ENCODE assay signal across 28 cellular contexts in the genomic region with DNA sequence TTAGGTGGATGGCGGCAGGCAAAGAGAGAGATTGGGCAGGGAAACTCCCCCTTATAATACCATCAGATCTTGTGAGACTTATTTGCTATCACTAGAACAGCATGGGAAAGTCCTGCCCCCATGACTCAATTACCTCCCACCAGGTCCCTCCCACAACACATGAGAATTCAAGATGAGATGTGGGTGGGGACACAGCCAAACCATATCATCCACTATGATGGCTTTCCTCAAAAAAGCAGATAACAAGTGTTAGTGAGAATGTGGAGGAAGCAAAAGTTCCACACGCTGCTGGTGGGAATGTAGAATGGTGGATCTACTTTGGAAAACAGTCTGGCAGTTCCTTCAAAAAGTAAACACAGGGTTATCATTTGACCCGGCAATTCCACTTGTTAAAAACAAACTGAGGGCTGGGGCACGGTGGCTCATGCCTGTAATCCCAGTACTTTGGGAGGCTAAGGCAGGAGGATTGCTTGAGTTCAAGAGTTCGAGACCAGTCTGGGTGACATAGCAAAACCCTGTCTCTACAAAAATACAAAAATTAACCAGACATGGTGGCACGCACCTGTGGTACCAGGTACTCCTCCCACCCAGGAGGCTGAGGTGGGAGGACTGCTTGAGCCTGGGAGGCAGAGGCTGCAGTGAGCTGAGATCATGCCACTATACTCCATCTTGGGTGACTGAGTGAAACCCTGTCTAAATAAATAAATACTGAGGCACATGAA.
A peak's percentile ranks its signal among the peaks of the same experiment; 100 is the strongest.
DNase-seq lines count a peak whose midpoint lies in the region; ATAC-seq and TF ChIP-seq lines count a peak whose summit lies in the region.
"Had no signal": no experiment of that assay in that cellular context is flagged by ENCODE, and none has a peak within 500 bp of the region (broad histone marks: within the 10 kb centered on the region; RNA-seq: fewer than 3 reads in every experiment).

No MANE protein-coding gene starts in this region.

- H3K4me2 ChIP-seq in mesenchymal stem cell (ENCODE audit: low read length, poor library complexity, severe bottlenecking), result no peak overlapping the region

- H2BK12ac ChIP-seq in mesenchymal stem cell (ENCODE audit: low read length in 2 of 2), result no peak overlapping the region

- H3K4me3 Mint-ChIP-seq in activated T-cell treated with anti-CD3 and anti-CD28 coated beads, Interleukin-2, amount 50 U/mL, for 4 hours, result no peak overlapping the region
- H3K4me3 Mint-ChIP-seq in activated T-helper 17 cell treated with anti-CD3 and anti-CD28 coated beads, Interleukin-2, amount 50 U/mL, for 72 hours, result peak overlapping the region; percentile 5
- H3K4me3 Mint-ChIP-seq: central memory CD8-positive, alpha-beta T cell; immature natural killer cell; neural crest cell; T-helper 17 cell had no signal

- POLR2A ChIA-PET in HEK293 (lab: Yijun Ruan, JAX), result no interaction called here

- H3K27me3 ChIP-seq in mesenchymal stem cell (ENCODE audit: control insufficient read depth in 1 of 2, insufficient read depth in 1 of 2, low read length in 2 of 2) (no peaks in the 10 kb centered on the region), ascending aorta (no peaks in the 10 kb centered on the region)
- H3K27me3 ChIP-seq: dorsolateral prefrontal cortex had no signal

- H2BK5ac ChIP-seq in mesenchymal stem cell (ENCODE audit: low read depth, low read length, poor library complexity, severe bottlenecking), result no peak overlapping the region

- H3K27ac ChIP-seq in HEK293 (ENCODE audit: extremely low read depth, low read depth, low read length), result no peak overlapping the region
- H3K27ac ChIP-seq in mesenchymal stem cell (ENCODE audit: low read length, poor library complexity, severe bottlenecking), result no peak overlapping the region
- no peak overlapping the region for H3K27ac ChIP-seq in ascending aorta
- H3K27ac ChIP-seq: dorsolateral prefrontal cortex, WERI-Rb-1 had no signal

- no peak overlapping the region for H3K9ac ChIP-seq in mesenchymal stem cell (ENCODE audit: low read length)

- DNase-seq in activated T-cell treated with anti-CD3 and anti-CD28 coated beads, Interleukin-2, amount 50 U/mL, for 4 hours, result no peak
- DNase-seq in activated T-cell treated with anti-CD3 and anti-CD28 coated beads for 4 hours (no peak), mesenchymal stem cell (no peak), cortex of kidney (lab: John Stamatoyannopoulos, UW) (no peak), ascending aorta (ENCODE audit: low spot score in 2 of 2) (no peak)
- DNase-seq: anterior cingulate cortex; C1 segment of cervical spinal cord; DND-41; dorsolateral prefrontal cortex; foreskin melanocyte; immature natural killer cell; KBM-7; left ventricle myocardium superior; mucosa of descending colon; NCI-H146; NCI-H510A treated with DMSO at 0.1 percent for 48 hours; NK-92 treated with Interleukin-12 subunit alpha and Interleukin-12 subunit beta, amount 100 ng/mL, for 24 hours; T-helper 17 cell; WERI-Rb-1 had no signal

- H3K79me1 ChIP-seq in mesenchymal stem cell (replicated peaks; ENCODE audit: low read length, poor library complexity, severe bottlenecking), result no peaks in the 10 kb centered on the region

- intact Hi-C loops in ascending aorta (cut with DNase I), result no loop called here

- H3K23ac ChIP-seq in mesenchymal stem cell (ENCODE audit: low read length in 2 of 2), result no peak overlapping the region

- H3K9me3 ChIP-seq in HEK293 (ENCODE audit: control insufficient read depth, insufficient read depth, low read depth, low read length) (no peaks in the 10 kb centered on the region), mesenchymal stem cell (ENCODE audit: control insufficient read depth, low read length) (no peaks in the 10 kb centered on the region), ascending aorta (no peaks in the 10 kb centered on the region)
- H3K9me3 ChIP-seq: mucosa of descending colon had no signal

- no peak overlapping the region for H2BK120ac ChIP-seq in mesenchymal stem cell (ENCODE audit: low read depth, low read length)

- H2BK15ac ChIP-seq in mesenchymal stem cell (ENCODE audit: low read depth, poor library complexity, severe bottlenecking), result no peak overlapping the region

- no peak overlapping the region for H3K27ac Mint-ChIP-seq in activated T-helper 17 cell treated with anti-CD3 and anti-CD28 coated beads, Interleukin-2, amount 50 U/mL, for 72 hours
- H3K27ac Mint-ChIP-seq: activated T-helper 2 cell treated with anti-CD3 and anti-CD28 coated beads, Interferon-gamma antibody, Interleukin-2, Interleukin-4, amounts not matched to agents 10 μg/mL and 5 μg/mL and 100 μg/mL, durations not matched to agents 14 hours and 24 hours and 36 hours; immature natural killer cell; T-helper 17 cell had no signal

- 82% methylated on average over 5 of the region's 6 CpGs for WGBS in mesenchymal stem cell

- H3K4me1 ChIP-seq in HEK293 (ENCODE audit: control insufficient read depth, insufficient read depth, low read length) (no peaks in the 10 kb centered on the region), mesenchymal stem cell (ENCODE audit: control insufficient read depth, insufficient read depth, low read depth, low read length) (no peaks in the 10 kb centered on the region), ascending aorta (peaks cover 6 to 15% of the 10 kb centered on the region in 2 donors)

- H2AK5ac ChIP-seq in mesenchymal stem cell (ENCODE audit: low read length, severe bottlenecking), result no peak overlapping the region

- no peaks in the 10 kb centered on the region for H3K36me3 ChIP-seq in HEK293 (ENCODE audit: control insufficient read depth in 2 of 2, insufficient read depth in 1 of 2, low read length in 2 of 2)
- no peaks in the 10 kb centered on the region for H3K36me3 ChIP-seq in mesenchymal stem cell (ENCODE audit: control insufficient read depth in 1 of 2, insufficient read depth in 2 of 2, low read depth in 1 of 2, low read length in 2 of 2)
- no peaks in the 10 kb centered on the region for H3K36me3 ChIP-seq in ascending aorta
- H3K36me3 ChIP-seq: WERI-Rb-1 had no signal

- no peak overlapping the region for H3K4ac ChIP-seq in mesenchymal stem cell (ENCODE audit: low read depth in 1 of 2, low read length in 2 of 2)

- no peaks in the 10 kb centered on the region for H3K9me3 Mint-ChIP-seq in activated T-cell treated with anti-CD3 and anti-CD28 coated beads, Interleukin-2, amount 50 U/mL, for 4 hours
- H3K9me3 Mint-ChIP-seq in activated T-helper 17 cell treated with anti-CD3 and anti-CD28 coated beads, Interleukin-2, amount 50 U/mL, for 72 hours, result no peaks in the 10 kb centered on the region
- H3K9me3 Mint-ChIP-seq: activated T-helper 2 cell treated with anti-CD3 and anti-CD28 coated beads, Interferon-gamma antibody, Interleukin-2, Interleukin-4, amounts not matched to agents 10 μg/mL and 5 μg/mL and 100 μg/mL, durations not matched to agents 14 hours and 24 hours and 36 hours; central memory CD8-positive, alpha-beta T cell; immature natural killer cell; neural crest cell had no signal

- CTCF ChIA-PET in HEK293 (lab: Yijun Ruan, JAX), result no interaction called here

- no peaks in the 10 kb centered on the region for H3K36me3 Mint-ChIP-seq in activated T-cell treated with anti-CD3 and anti-CD28 coated beads, Interleukin-2, amount 50 U/mL, for 4 hours (ENCODE audit: insufficient read depth)
- H3K36me3 Mint-ChIP-seq in activated T-helper 17 cell treated with anti-CD3 and anti-CD28 coated beads, Interleukin-2, amount 50 U/mL, for 72 hours (ENCODE audit: low read depth), result no peaks in the 10 kb centered on the region
- H3K36me3 Mint-ChIP-seq: immature natural killer cell had no signal

- no peak overlapping the region for H3K14ac ChIP-seq in mesenchymal stem cell (ENCODE audit: low read length in 2 of 2)

- no peaks in the 10 kb centered on the region for H3K27me3 Mint-ChIP-seq in activated T-cell treated with anti-CD3 and anti-CD28 coated beads, Interleukin-2, amount 50 U/mL, for 4 hours (ENCODE audit: low read depth)
- no peaks in the 10 kb centered on the region for H3K27me3 Mint-ChIP-seq in activated T-helper 17 cell treated with anti-CD3 and anti-CD28 coated beads, Interleukin-2, amount 50 U/mL, for 72 hours
- H3K27me3 Mint-ChIP-seq: central memory CD8-positive, alpha-beta T cell; T-helper 17 cell had no signal

- no peak overlapping the region for H4K91ac ChIP-seq in mesenchymal stem cell (ENCODE audit: low read length)

- peaks cover 12% of the 10 kb centered on the region for H3K4me1 Mint-ChIP-seq in activated T-cell treated with anti-CD3 and anti-CD28 coated beads, Interleukin-2, amount 50 U/mL, for 4 hours (ENCODE audit: low read depth)
- no peaks in the 10 kb centered on the region for H3K4me1 Mint-ChIP-seq in activated T-helper 17 cell treated with anti-CD3 and anti-CD28 coated beads, Interleukin-2, amount 50 U/mL, for 72 hours
- H3K4me1 Mint-ChIP-seq: central memory CD8-positive, alpha-beta T cell had no signal

- peak overlapping the region in 1 of 2 experiments; percentile 11 for H3K18ac ChIP-seq in mesenchymal stem cell (ENCODE audit: low read depth in 1 of 2, low read length in 2 of 2)

- H4K8ac ChIP-seq in mesenchymal stem cell (ENCODE audit: low read length), result peak overlapping the region; percentile 47

- no peak overlapping the region for H2AFZ ChIP-seq in mesenchymal stem cell (ENCODE audit: low read depth, low read length)

- no peak for TF ChIP-seq CTCF in HEK293 (tag by site-specific recombination; IDR thresholded peaks at IDR 0.05)
- TF ChIP-seq CTCF in ascending aorta (IDR thresholded peaks at IDR 0.05), result no peak

- H3K4me3 ChIP-seq in HEK293 (ENCODE audit: low read depth, low read length), result no peak overlapping the region
- H3K4me3 ChIP-seq in mesenchymal stem cell (ENCODE audit: insufficient read depth in 1 of 2, low read depth in 1 of 2, low read length in 2 of 2), result no peak overlapping the region
- H3K4me3 ChIP-seq in ascending aorta, result no peak overlapping the region
- H3K4me3 ChIP-seq: dorsolateral prefrontal cortex, GM12878, mucosa of descending colon had no signal

- peak; percentile 59 to 63 for ATAC-seq in activated T-cell treated with anti-CD3 and anti-CD28 coated beads, Interleukin-2, amount 50 U/mL, for 4 hours
- peak; percentile 50 for ATAC-seq in activated T-helper 17 cell treated with anti-CD3 and anti-CD28 coated beads, Interleukin-2, amount 50 U/mL, for 72 hours (replicated peaks)
- ATAC-seq in HG02763 (IDR thresholded peaks at IDR 0.05; ENCODE audit: unreplicated experiment), result no peak
- ATAC-seq: HCT116, left ventricle myocardium superior, mucosa of descending colon, sciatic nerve, T-helper 17 cell had no signal

TF ChIP-seq in HEK293, 187 proteins besides CTCF, POLR2A, EP300 and RAD21 (continues in another document):
- TF ChIP-seq, protein P1, sequence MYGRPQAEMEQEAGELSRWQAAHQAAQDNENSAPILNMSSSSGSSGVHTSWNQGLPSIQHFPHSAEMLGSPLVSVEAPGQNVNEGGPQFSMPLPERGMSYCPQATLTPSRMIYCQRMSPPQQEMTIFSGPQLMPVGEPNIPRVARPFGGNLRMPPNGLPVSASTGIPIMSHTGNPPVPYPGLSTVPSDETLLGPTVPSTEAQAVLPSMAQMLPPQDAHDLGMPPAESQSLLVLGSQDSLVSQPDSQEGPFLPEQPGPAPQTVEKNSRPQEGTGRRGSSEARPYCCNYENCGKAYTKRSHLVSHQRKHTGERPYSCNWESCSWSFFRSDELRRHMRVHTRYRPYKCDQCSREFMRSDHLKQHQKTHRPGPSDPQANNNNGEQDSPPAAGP (tag by site-specific recombination; IDR thresholded peaks at IDR 0.05), result no peak
- TF ChIP-seq ZFHX2 (tag by site-specific recombination; conservative IDR thresholded peaks at IDR 0.05) (peak; percentile 81), ZNF660 (tag by site-specific recombination; IDR thresholded peaks at IDR 0.05) (no peak), KLF10 (tag by site-specific recombination; IDR thresholded peaks at IDR 0.05) (no peak)
